Comparison of ENCODE assay signal across 10 cellular contexts in genomic region chr9:130692365-130692764, GRCh38. TPM values are rescaled to one million over a fixed set of nuclear protein-coding genes. Genes with fewer than 3 reads are reported as not detected.
DNase-seq lines count a peak whose midpoint lies in the region; ATAC-seq and TF ChIP-seq lines count a peak whose summit lies in the region.
"Had no signal": no experiment of that assay in that cellular context is flagged by ENCODE, and none has a peak within 500 bp of the region (broad histone marks: within the 10 kb centered on the region; RNA-seq: fewer than 3 reads in every experiment).

No MANE protein-coding gene starts in this region.

- H3K23ac ChIP-seq in IMR-90 (ENCODE audit: low read depth, low read length): no peak overlapping the region

- H3K27me3 ChIP-seq in CD4-positive, alpha-beta memory T cell (ENCODE audit: insufficient read depth, low read length): no peaks in the 10 kb centered on the region
- H3K27me3 ChIP-seq in IMR-90 (ENCODE audit: control insufficient read depth, insufficient read depth, low read length): no peaks in the 10 kb centered on the region
- H3K27me3 ChIP-seq: gastrocnemius medialis had no signal

- no peak overlapping the region for H4K91ac ChIP-seq in IMR-90 (ENCODE audit: insufficient read depth, low read depth, low read length)

- H3K9me3 Mint-ChIP-seq in CD4-positive, alpha-beta memory T cell: peaks cover 0 to 1% (median 0%) of the 10 kb centered on the region in 8 donors
- H3K9me3 Mint-ChIP-seq in effector memory CD8-positive, alpha-beta T cell: no peaks in the 10 kb centered on the region
- H3K9me3 Mint-ChIP-seq in osteocyte (ENCODE audit: unreplicated experiment): no peaks in the 10 kb centered on the region

- H2BK120ac ChIP-seq in IMR-90 (ENCODE audit: low read depth, low read length): no peak overlapping the region

- peaks cover 18 to 29% of the 10 kb centered on the region in 2 experiments for H3K79me1 ChIP-seq in IMR-90 (ENCODE audit: low read depth in 1 of 2, low read length in 2 of 2)

- BruUV-seq in IMR-90 (replicated peaks; lab: Mats Ljungman, UMichigan): no TSS peak

- H3K18ac ChIP-seq in IMR-90 (ENCODE audit: low read depth, low read length): no peak overlapping the region

- H3K36me3 ChIP-seq in CD4-positive, alpha-beta memory T cell (ENCODE audit: insufficient read depth, low read length): peaks cover 14% of the 10 kb centered on the region
- H3K36me3 ChIP-seq in IMR-90 (ENCODE audit: control insufficient read depth, insufficient read depth, low read length): peaks cover 14% of the 10 kb centered on the region
- H3K36me3 ChIP-seq in mucosa of descending colon (ENCODE audit: low read depth): no peaks in the 10 kb centered on the region

- H3K14ac ChIP-seq in IMR-90 (replicated peaks; ENCODE audit: low read depth, low read length): no peak overlapping the region

- H3K4me3 ChIP-seq in CD4-positive, alpha-beta memory T cell (ENCODE audit: low read length in 2 of 2): no peak overlapping the region
- no peak overlapping the region for H3K4me3 ChIP-seq in IMR-90 (ENCODE audit: insufficient read depth, low read depth, low read length)
- H3K4me3 ChIP-seq in mucosa of descending colon: no peak overlapping the region

- H3K9me1 ChIP-seq in IMR-90 (ENCODE audit: insufficient read depth, low read length): peaks cover 9% of the 10 kb centered on the region

- no peak overlapping the region for H3K27ac ChIP-seq in CD4-positive, alpha-beta memory T cell (ENCODE audit: low read depth, low read length)
- H3K27ac ChIP-seq in IMR-90 (ENCODE audit: insufficient read depth, low read length): no peak overlapping the region

- ATAC-seq in IMR-90 (ENCODE audit: low read depth): no peak
- ATAC-seq in effector memory CD8-positive, alpha-beta T cell (replicated peaks): no peak
- ATAC-seq in mucosa of descending colon: no peak
- ATAC-seq: gastrocnemius medialis had no signal

- no peak overlapping the region for H3K4ac ChIP-seq in IMR-90 (ENCODE audit: low read depth, low read length)

- peaks cover 15 to 29% of the 10 kb centered on the region in 2 donors for H3K36me3 Mint-ChIP-seq in CD4-positive, alpha-beta memory T cell
- H3K36me3 Mint-ChIP-seq in effector memory CD8-positive, alpha-beta T cell (ENCODE audit: insufficient read depth): peaks cover 21% of the 10 kb centered on the region
- H3K36me3 Mint-ChIP-seq in osteocyte (ENCODE audit: unreplicated experiment): peaks cover 14% of the 10 kb centered on the region

- peaks cover 38 to 72% (median 52%) of the 10 kb centered on the region in 4 donors for H3K4me1 Mint-ChIP-seq in CD4-positive, alpha-beta memory T cell
- H3K4me1 Mint-ChIP-seq in effector memory CD8-positive, alpha-beta T cell (ENCODE audit: low read depth in 2 of 2): peaks cover 31 to 39% of the 10 kb centered on the region in 2 donors
- H3K4me1 Mint-ChIP-seq in osteocyte (ENCODE audit: unreplicated experiment): peaks cover 34% of the 10 kb centered on the region

- 60% methylated on average over 15 of the region's 26 CpGs; no CpG with 5 or more reads in 1 of the 2 experiments for WGBS in IMR-90 (ENCODE audit: extremely low coverage in 2 of 2, insufficient read length in 1 of 2), 2 experiments

- TF ChIP-seq POLR2A in IMR-90 (IDR thresholded peaks at IDR 0.05; ENCODE audit: low read depth, low read length): no peak

- no peak overlapping the region; the same call in 1 of the 2 replicates for H2AK5ac ChIP-seq in IMR-90 (ENCODE audit: low read depth, low read length)

- peak overlapping the region; percentile 79 for H2AFZ ChIP-seq in IMR-90 (replicated peaks; ENCODE audit: low read length, poor library complexity)

- TF ChIP-seq RAD21 in IMR-90 (IDR thresholded peaks at IDR 0.05; ENCODE audit: low read length): no peak

- DNase-seq in CD4-positive, alpha-beta memory T cell: no peak
- DNase-seq in IMR-90 (no peak), mucosa of descending colon (peak in 2 of 3 donors; percentile 56 to 65), osteocyte (ENCODE audit: extremely low spot score, unreplicated experiment) (no peak), KG1 (lab: John Stamatoyannopoulos, UW) (no peak), GOT3 (lab: John Stamatoyannopoulos, UW) (no peak), DMS114 treated with DMSO at 0.1 percent for 48 hours (lab: John Stamatoyannopoulos, UW; ENCODE audit: unreplicated experiment) (no peak)
- DNase-seq in effector memory CD8-positive, alpha-beta T cell: no peak
- DNase-seq: gastrocnemius medialis, NCI-H2081 had no signal

- H4K20me1 ChIP-seq in IMR-90 (ENCODE audit: insufficient read depth, low read length): peaks cover 3% of the 10 kb centered on the region; the same call in 1 of the 2 replicates

- no peaks in the 10 kb centered on the region for H3K9me3 ChIP-seq in CD4-positive, alpha-beta memory T cell (ENCODE audit: control insufficient read depth in 1 of 2, low read length in 2 of 2)
- H3K9me3 ChIP-seq in IMR-90 (ENCODE audit: control insufficient read depth, insufficient read depth, low read length) (no peaks in the 10 kb centered on the region), mucosa of descending colon (no peaks in the 10 kb centered on the region)
- H3K9me3 ChIP-seq: gastrocnemius medialis had no signal

- in situ Hi-C loops in IMR-90 (cut with MboI; ENCODE audit: low sequenced_read_pairs): no loop called here

- H4K8ac ChIP-seq in IMR-90 (ENCODE audit: low read depth in 2 of 2, low read length in 2 of 2): peak overlapping the region; percentile 87 to 94; a peak in 2 of 4 replicates

- intact Hi-C loops in CD4-positive, alpha-beta memory T cell (cut with micrococcal nuclease): loop anchor here (5.0 kb wide), 2 partner anchors 110 to 1550 kb away; no protein-coding TSS in a partner anchor
- intact Hi-C loops in IMR-90 (cut with micrococcal nuclease) (no loop called here), mucosa of descending colon (cut with DNase I, micrococcal nuclease) (no loop called here)

- H3K4me1 ChIP-seq in CD4-positive, alpha-beta memory T cell (ENCODE audit: insufficient read depth, low read length): peaks cover 52% of the 10 kb centered on the region
- no peaks in the 10 kb centered on the region for H3K4me1 ChIP-seq in IMR-90 (ENCODE audit: control insufficient read depth, insufficient read depth, low read length)
- H3K4me1 ChIP-seq in mucosa of descending colon (ENCODE audit: low read depth): peaks cover 10% of the 10 kb centered on the region

- peak overlapping the region; percentile 58 for H4K5ac ChIP-seq in IMR-90 (ENCODE audit: low read depth, low read length)

- H3K27me3 Mint-ChIP-seq in CD4-positive, alpha-beta memory T cell: no peaks in the 10 kb centered on the region
- peaks cover 0 to 10% of the 10 kb centered on the region in 2 donors for H3K27me3 Mint-ChIP-seq in effector memory CD8-positive, alpha-beta T cell
- no peaks in the 10 kb centered on the region for H3K27me3 Mint-ChIP-seq in osteocyte (ENCODE audit: unreplicated experiment)

- no peak overlapping the region for H2AK9ac ChIP-seq in IMR-90 (replicated peaks; ENCODE audit: low read depth, low read length, poor library complexity)

- no peak overlapping the region for H3K9ac ChIP-seq in IMR-90 (ENCODE audit: low read depth, low read length)

- H3K4me3 Mint-ChIP-seq in CD4-positive, alpha-beta memory T cell: peak overlapping the region in 6 of 8 donors; percentile 92 to 99 (median 94)
- H3K4me3 Mint-ChIP-seq in effector memory CD8-positive, alpha-beta T cell: peak overlapping the region; percentile 94 to 96
- no peak overlapping the region for H3K4me3 Mint-ChIP-seq in osteocyte (ENCODE audit: unreplicated experiment)

- H2BK15ac ChIP-seq in IMR-90 (ENCODE audit: low read depth, low read length): no peak overlapping the region

- POLR2A ChIA-PET in CD4-positive, alpha-beta memory T cell (lab: Charles Lee; ENCODE audit: partially characterized antibody): interaction anchor here (1.9 kb wide), 1 partner anchor 10 kb away, joined by 13 read pairs; no protein-coding TSS in a partner anchor
- POLR2A ChIA-PET in IMR-90 (lab: Charles Lee; ENCODE audit: unreplicated experiment): no interaction called here

- TF ChIP-seq CTCF in IMR-90 (conservative IDR thresholded peaks at IDR 0.05; ENCODE audit: low read depth, low read length) (0 out of 2 replicates have a peak, but pooled peaks have one; percentile 6), mucosa of descending colon (IDR thresholded peaks at IDR 0.05) (no peak), osteocyte (IDR thresholded peaks at IDR 0.05) (no peak)

- peak overlapping the region; percentile 39; the same call in 1 of the 2 replicates for H2BK20ac ChIP-seq in IMR-90 (ENCODE audit: low read depth, low read length)

- dilution Hi-C loops in IMR-90 (cut with HindIII; ENCODE audit: low sequenced_read_pairs, unreplicated experiment): no loop called here

- no peak overlapping the region for H2BK5ac ChIP-seq in IMR-90 (ENCODE audit: low read depth, low read length, poor library complexity, severe bottlenecking)

- no peak overlapping the region for H3K56ac ChIP-seq in IMR-90 (ENCODE audit: extremely low read depth, insufficient read depth, low read length)

- H3K4me2 ChIP-seq in IMR-90 (ENCODE audit: low read depth, low read length): no peak overlapping the region

- peak overlapping the region in 1 of 7 donors; percentile 83 for H3K27ac Mint-ChIP-seq in CD4-positive, alpha-beta memory T cell
- H3K27ac Mint-ChIP-seq in effector memory CD8-positive, alpha-beta T cell: no peak overlapping the region
- H3K27ac Mint-ChIP-seq in osteocyte (ENCODE audit: unreplicated experiment): no peak overlapping the region

- CTCF ChIA-PET in CD4-positive, alpha-beta memory T cell (lab: Charles Lee; ENCODE audit: partially characterized antibody): interaction anchor here (1.5 to 2.2 kb wide), 5 partner anchors 8 to 174 kb away, joined by 3 to 24 read pairs (median 20); no protein-coding TSS in a partner anchor
- CTCF ChIA-PET in IMR-90 (lab: Yijun Ruan, JAX): interaction anchor here (1.2 kb wide), 1 partner anchor 9 kb away, joined by 6 read pairs; no protein-coding TSS in a partner anchor

TF ChIP-seq in IMR-90, 13 proteins besides CTCF, POLR2A, EP300 and RAD21 (continues in another document):
- no peak for TF ChIP-seq RFX5 (IDR thresholded peaks at IDR 0.05; ENCODE audit: low read depth, low read length)
- no peak for TF ChIP-seq CEBPB (IDR thresholded peaks at IDR 0.05; ENCODE audit: low read depth, low read length)

RNA-seq across cellular contexts. Expression of gene EXOSC2, which starts 1.2 kb away (rescaled TPM):
- total RNA-seq in CD4-positive, alpha-beta memory T cell: 10 to 100 TPM; 53.9 to 60.8 TPM
- polyA plus RNA-seq in CD4-positive, alpha-beta memory T cell: 10 to 100 TPM; 22.6 to 25.3 TPM
- total RNA-seq in IMR-90 (2012; rRNA removed): 47.5 and 48.6 TPM in 2 replicates
- polyA plus RNA-seq in IMR-90 (2012; rRNA removed): 24.7 and 27.0 TPM in 2 replicates
- 8.7 and 18.7 TPM in 2 replicates for polyA plus RNA-seq in IMR-90 (2012; cell fraction: cytosol; rRNA removed)
- 19.3 and 46.1 TPM in 2 replicates for polyA plus RNA-seq in IMR-90 (2012; cell fraction: nucleus; rRNA removed; ENCODE audit: low replicate concordance)
- 10 to 100 TPM; 18.3 to 25.7 (median 19.1) TPM for total RNA-seq in mucosa of descending colon
- 26.1 and 26.2 TPM in 2 replicates for total RNA-seq in osteocyte

RNA-seq across cellular contexts. Expression of gene PRDM12, which starts 28.0 kb away (rescaled TPM):
- total RNA-seq in CD4-positive, alpha-beta memory T cell: not detected
- under 1 TPM in 1 of 2 donors, not detected in 1; 0.11 TPM for polyA plus RNA-seq in CD4-positive, alpha-beta memory T cell
- total RNA-seq in IMR-90 (2012; rRNA removed) (not detected in 2 replicates), mucosa of descending colon (under 1 TPM in 2 of 3 donors, not detected in 1; 0.12 TPM), osteocyte (not detected in 2 replicates)
- not detected in 2 replicates for polyA plus RNA-seq in IMR-90 (2012; rRNA removed)
- 0.01 and 0.04 TPM in 2 replicates for polyA plus RNA-seq in IMR-90 (2012; cell fraction: cytosol; rRNA removed)
- 0.02 TPM in 2 replicates for polyA plus RNA-seq in IMR-90 (2012; cell fraction: nucleus; rRNA removed; ENCODE audit: low replicate concordance)
- total RNA-seq: gastrocnemius medialis had no signal

Comparison
In these comparisons a context has a peak if more than half of its experiments do, and no peak if none do; other contexts are left out.
1. DNase-seq: peak in mucosa of descending colon (2 of 3); none in CD4-positive, alpha-beta memory T cell (0 of 5), IMR-90 (single experiment), effector memory CD8-positive, alpha-beta T cell (0 of 3), osteocyte (single experiment), KG1 (single experiment), GOT3 (single experiment) and DMS114 treated with DMSO at 0.1 percent for 48 hours (single experiment).